ENCODE assay signal across 15 cellular contexts in genomic region chr2:161381581-161381980, GRCh38. TPM values are rescaled to one million over a fixed set of nuclear protein-coding genes. Genes with fewer than 3 reads are reported as not detected.
DNase-seq lines count a peak whose midpoint lies in the region; ATAC-seq lines count a peak whose summit lies in the region.
"Had no signal": no experiment of that assay in that cellular context is flagged by ENCODE, and none has a peak within 500 bp of the region (broad histone marks: within the 10 kb centered on the region; RNA-seq: fewer than 3 reads in every experiment).

No MANE protein-coding gene starts in this region.

- H3K23ac ChIP-seq in mesenchymal stem cell (ENCODE audit: low read length in 2 of 2) = no peak overlapping the region

- no peak overlapping the region for H3K18ac ChIP-seq in mesenchymal stem cell (ENCODE audit: low read depth in 1 of 2, low read length in 2 of 2)

- no peak for ATAC-seq in HG03095 (IDR thresholded peaks at IDR 0.05; ENCODE audit: unreplicated experiment)

- no peak overlapping the region for H4K91ac ChIP-seq in mesenchymal stem cell (ENCODE audit: low read length)

- no peak overlapping the region for H4K8ac ChIP-seq in mesenchymal stem cell (ENCODE audit: low read length)

- H2BK120ac ChIP-seq in mesenchymal stem cell (ENCODE audit: low read depth, low read length) = no peak overlapping the region

- no peak overlapping the region for H3K14ac ChIP-seq in mesenchymal stem cell (ENCODE audit: low read length in 2 of 2)

- peak overlapping the region; percentile 62 for H3K9ac ChIP-seq in adipocyte (ENCODE audit: low read length)
- H3K9ac ChIP-seq in mesenchymal stem cell (ENCODE audit: low read length) = peak overlapping the region; percentile 52

- H3K27me3 ChIP-seq in adipocyte (replicated peaks; ENCODE audit: control insufficient read depth, insufficient read depth, low read length) (no peaks in the 10 kb centered on the region), mesenchymal stem cell (ENCODE audit: control insufficient read depth in 1 of 2, insufficient read depth in 1 of 2, low read length in 2 of 2) (no peaks in the 10 kb centered on the region)

- peaks cover 40% of the 10 kb centered on the region for H3K36me3 ChIP-seq in adipocyte (ENCODE audit: control insufficient read depth, insufficient read depth, low read length, severe bottlenecking)
- peaks cover 0 to 26% of the 10 kb centered on the region in 2 experiments for H3K36me3 ChIP-seq in mesenchymal stem cell (ENCODE audit: control insufficient read depth in 1 of 2, insufficient read depth in 2 of 2, low read depth in 1 of 2, low read length in 2 of 2)

- no peak overlapping the region for H2BK15ac ChIP-seq in mesenchymal stem cell (ENCODE audit: low read depth, poor library complexity, severe bottlenecking)

- H3K4me1 ChIP-seq in adipocyte (ENCODE audit: control insufficient read depth, insufficient read depth, low read length) (peaks cover 38% of the 10 kb centered on the region), mesenchymal stem cell (ENCODE audit: control insufficient read depth, insufficient read depth, low read depth, low read length) (no peaks in the 10 kb centered on the region)
- H3K4me1 ChIP-seq: HAP-1 had no signal

- peak overlapping the region; percentile 57 for H3K4me3 ChIP-seq in adipocyte (ENCODE audit: low read length)
- H3K4me3 ChIP-seq in mesenchymal stem cell (ENCODE audit: insufficient read depth in 1 of 2, low read depth in 1 of 2, low read length in 2 of 2) = no peak overlapping the region
- H3K4me3 ChIP-seq: HAP-1 had no signal

- no peak overlapping the region for H2BK12ac ChIP-seq in mesenchymal stem cell (ENCODE audit: low read length in 2 of 2)

- peaks cover 7% of the 10 kb centered on the region for H3K79me1 ChIP-seq in mesenchymal stem cell (replicated peaks; ENCODE audit: low read length, poor library complexity, severe bottlenecking)

- H3K4ac ChIP-seq in mesenchymal stem cell (ENCODE audit: low read depth in 1 of 2, low read length in 2 of 2) = no peak overlapping the region

- 100% methylated on average over 1 of the region's 2 CpGs for WGBS in mesenchymal stem cell

- H3K9me3 ChIP-seq in adipocyte (ENCODE audit: control insufficient read depth, low read length) (no peaks in the 10 kb centered on the region), mesenchymal stem cell (ENCODE audit: control insufficient read depth, low read length) (no peaks in the 10 kb centered on the region)
- H3K9me3 ChIP-seq: HAP-1 had no signal

- H2BK5ac ChIP-seq in mesenchymal stem cell (ENCODE audit: low read depth, low read length, poor library complexity, severe bottlenecking) = no peak overlapping the region

- no peak overlapping the region for H3K27ac ChIP-seq in mesenchymal stem cell (ENCODE audit: low read length, poor library complexity, severe bottlenecking)

- H3K4me2 ChIP-seq in mesenchymal stem cell (ENCODE audit: low read length, poor library complexity, severe bottlenecking) = no peak overlapping the region

- no peak overlapping the region for H2AFZ ChIP-seq in mesenchymal stem cell (ENCODE audit: low read depth, low read length)

- no peak overlapping the region for H2AK5ac ChIP-seq in mesenchymal stem cell (ENCODE audit: low read length, severe bottlenecking)

- no peak for DNase-seq in adipocyte (ENCODE audit: low read depth)
- DNase-seq in fibroblast of gingiva (ENCODE audit: low read depth) = peak; percentile 63
- DNase-seq in mesenchymal stem cell = no peak
- no peak for DNase-seq in NCI-H82 treated with DMSO at 0.1 percent for 48 hours (lab: John Stamatoyannopoulos, UW; ENCODE audit: unreplicated experiment)
- DNase-seq in T1000 (lab: John Stamatoyannopoulos, UW) = no peak
- DNase-seq: C1 segment of cervical spinal cord; Calu3; CD4-positive, alpha-beta memory T cell; DMS53; DMS79 treated with DMSO at 0.1 percent for 48 hours; GOT3; HFFc6 had no signal

RNA-seq across cellular contexts. Expression of gene TBR1, which starts 34.5 kb away (rescaled TPM):
- polyA plus RNA-seq in mesenchymal stem cell (2013, experiment 1 of 2) = 0.01 TPM
- polyA plus RNA-seq in mesenchymal stem cell (2013, experiment 2 of 2) = 0.01 TPM
- polyA plus RNA-seq: BJ; CD4-positive, alpha-beta memory T cell had no signal
